1 cellular context compared by ENCODE assay signal in genomic region chr12:72207094-72207493, GRCh38.
TF ChIP-seq lines count a peak whose summit lies in the region.

No MANE protein-coding gene starts in this region.

TF ChIP-seq in GM23338, 12 proteins besides CTCF, POLR2A, EP300 and RAD21 (continued from another document):
- no peak for TF ChIP-seq ZNF462 (CRISPR knock-in tag; IDR thresholded peaks at IDR 0.05)
- TF ChIP-seq ZNF114 (CRISPR knock-in tag; IDR thresholded peaks at IDR 0.05) = no peak
- no peak for TF ChIP-seq ZNF331 (CRISPR knock-in tag; IDR thresholded peaks at IDR 0.05; ENCODE audit: low read depth)
- TF ChIP-seq REST (IDR thresholded peaks at IDR 0.05; ENCODE audit: unreplicated experiment) = no peak
- TF ChIP-seq CREB1 (CRISPR knock-in tag; IDR thresholded peaks at IDR 0.05; ENCODE audit: low read depth) = no peak
- TF ChIP-seq NANOG (IDR thresholded peaks at IDR 0.05; ENCODE audit: borderline replicate concordance) = no peak
- TF ChIP-seq ETS1 (IDR thresholded peaks at IDR 0.05) = no peak
- no peak for TF ChIP-seq JUNB (IDR thresholded peaks at IDR 0.05; ENCODE audit: unreplicated experiment)
- no peak for TF ChIP-seq EZH2 (IDR thresholded peaks at IDR 0.05; ENCODE audit: low read depth, unreplicated experiment)
- no peak for TF ChIP-seq STAT1 (IDR thresholded peaks at IDR 0.05; ENCODE audit: unreplicated experiment)
